19 cellular contexts compared by ENCODE assay signal in the genomic region with DNA sequence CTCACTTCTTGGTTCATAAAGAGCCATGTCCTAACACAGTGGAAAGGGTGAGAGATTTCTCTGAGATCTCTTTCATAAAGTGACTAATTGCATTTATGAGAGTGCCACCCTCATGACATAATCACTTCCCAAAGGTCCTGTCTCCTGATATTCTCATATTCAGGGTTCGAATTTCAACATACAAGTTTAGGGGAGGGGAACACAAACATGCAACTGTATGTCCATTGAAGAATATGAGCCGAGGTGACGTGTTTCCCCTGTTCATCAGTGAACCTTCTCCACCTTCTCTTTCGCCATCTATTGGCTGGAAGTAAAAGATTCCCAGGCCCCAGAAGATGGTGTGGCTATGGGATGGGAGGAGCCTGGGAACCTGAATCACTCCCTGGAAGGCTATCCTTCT.
DNase-seq lines count a peak whose midpoint lies in the region; ATAC-seq and TF ChIP-seq lines count a peak whose summit lies in the region.
"Had no signal": no experiment of that assay in that cellular context is flagged by ENCODE, and none has a peak within 500 bp of the region (broad histone marks: within the 10 kb centered on the region; RNA-seq: fewer than 3 reads in every experiment).

No MANE protein-coding gene starts in this region.

- H3K9me2 ChIP-seq in OCI-LY7 (ENCODE audit: insufficient read depth, low read length): no peaks in the 10 kb centered on the region

- H3K9me3 ChIP-seq in A673 (ENCODE audit: low read depth, low read length, poor library complexity, severe bottlenecking): no peaks in the 10 kb centered on the region
- H3K9me3 ChIP-seq in OCI-LY7 (ENCODE audit: low read length): no peaks in the 10 kb centered on the region
- no peaks in the 10 kb centered on the region for H3K9me3 ChIP-seq in ovary
- H3K9me3 ChIP-seq: right atrium auricular region, upper lobe of right lung had no signal

- WGBS in ovary, 3 donors: 70 to 81% (median 77%) methylated on average over 4 of the region's 4 CpGs

- H3K4me2 ChIP-seq in OCI-LY7 (ENCODE audit: low read length): no peak overlapping the region

- H3K4me1 ChIP-seq in A673 (ENCODE audit: insufficient read depth, low read length, poor library complexity, severe bottlenecking) (peaks cover 64% of the 10 kb centered on the region), OCI-LY7 (ENCODE audit: insufficient read depth, low read length, poor library complexity, severe bottlenecking) (no peaks in the 10 kb centered on the region), ovary (ENCODE audit: insufficient read depth) (no peaks in the 10 kb centered on the region)
- H3K4me1 ChIP-seq: upper lobe of right lung had no signal

- BruUV-seq in A673 (replicated peaks; lab: Mats Ljungman, UMichigan): no TSS peak
- no TSS peak for BruUV-seq in OCI-LY7 (replicated peaks; lab: Mats Ljungman, UMichigan)

- H3K79me2 ChIP-seq in OCI-LY7 (ENCODE audit: insufficient read depth, low read depth, low read length): no peaks in the 10 kb centered on the region

- H3K4me3 ChIP-seq in A673 (ENCODE audit: low read depth, low read length, poor library complexity, severe bottlenecking): no peak overlapping the region
- no peak overlapping the region for H3K4me3 ChIP-seq in OCI-LY7 (ENCODE audit: low read depth, low read length, poor library complexity, severe bottlenecking)
- no peak overlapping the region for H3K4me3 ChIP-seq in epithelial cell of proximal tubule (ENCODE audit: low read depth, low read length)
- no peak overlapping the region for H3K4me3 ChIP-seq in ovary
- H3K4me3 ChIP-seq: cardiac muscle cell, right atrium auricular region, upper lobe of right lung had no signal

- TF ChIP-seq POLR2A in ovary (IDR thresholded peaks at IDR 0.05): no peak

- no peaks in the 10 kb centered on the region for H4K20me1 ChIP-seq in OCI-LY7 (ENCODE audit: insufficient read depth, low read length)

- POLR2A ChIA-PET in A673 (lab: Charles Lee; ENCODE audit: low non-redundant PET): no interaction called here
- POLR2A ChIA-PET in OCI-LY7 (lab: Charles Lee): no interaction called here

- ATAC-seq in HG03521 (IDR thresholded peaks at IDR 0.05; ENCODE audit: unreplicated experiment): no peak
- ATAC-seq: esophagus mucosa; stimulated activated naive CD8-positive, alpha-beta T cell treated with anti-CD3 and anti-CD28 coated beads, Interleukin-15, Interleukin-2, amounts not matched to agents 100 U/mL and 50 U/mL, for 24 hours; upper lobe of right lung had no signal

- TF ChIP-seq CTCF in A673 (conservative IDR thresholded peaks at IDR 0.05; ENCODE audit: low read depth, low read length) (peak; percentile 31), OCI-LY7 (conservative IDR thresholded peaks at IDR 0.05; ENCODE audit: low read length) (peak; percentile 30; the same call in 1 of the 2 replicates), epithelial cell of proximal tubule (conservative IDR thresholded peaks at IDR 0.05; ENCODE audit: low read depth, low read length) (peak; percentile 31), ovary (IDR thresholded peaks at IDR 0.05) (no peak)

- no peak overlapping the region for H2AFZ ChIP-seq in OCI-LY7 (ENCODE audit: low read length)

- no peaks in the 10 kb centered on the region for H3K27me3 ChIP-seq in A673 (replicated peaks; ENCODE audit: insufficient read depth, low read depth, low read length, poor library complexity)
- H3K27me3 ChIP-seq in ovary: no peaks in the 10 kb centered on the region
- H3K27me3 ChIP-seq: right atrium auricular region, upper lobe of right lung had no signal

- no peak for TF ChIP-seq EP300 in ovary (IDR thresholded peaks at IDR 0.05)

- no peak overlapping the region for H3K27ac ChIP-seq in A673 (ENCODE audit: low read depth, low read length, poor library complexity, severe bottlenecking)
- no peak overlapping the region for H3K27ac ChIP-seq in OCI-LY7 (ENCODE audit: low read depth, low read length, poor library complexity, severe bottlenecking)
- H3K27ac ChIP-seq in ovary: no peak overlapping the region
- H3K27ac ChIP-seq: cardiac muscle cell, right atrium auricular region, upper lobe of right lung had no signal

- intact Hi-C loops in A673 (cut with micrococcal nuclease; ENCODE audit: unreplicated experiment) (no loop called here), OCI-LY7 (cut with micrococcal nuclease; ENCODE audit: unreplicated experiment) (no loop called here), ovary (cut with DNase I) (no loop called here)

- H3K36me3 ChIP-seq in A673 (ENCODE audit: insufficient read depth, low read length, poor library complexity, severe bottlenecking): no peaks in the 10 kb centered on the region
- no peaks in the 10 kb centered on the region for H3K36me3 ChIP-seq in OCI-LY7 (ENCODE audit: insufficient read depth, low read length)
- H3K36me3 ChIP-seq in ovary: no peaks in the 10 kb centered on the region
- H3K36me3 ChIP-seq: cardiac muscle cell, right atrium auricular region, upper lobe of right lung had no signal

- DNase-seq in A673 (ENCODE audit: low spot score): peak; percentile 50
- DNase-seq in ELR (ENCODE audit: low read depth): peak; percentile 21
- no peak for DNase-seq in OCI-LY7 (ENCODE audit: low spot score)
- DNase-seq in epithelial cell of proximal tubule (ENCODE audit: low read depth): no peak
- no peak for DNase-seq in ovary
- DNase-seq in SIG-M5 treated with dmso at 0.1 percent for 504 hours (lab: John Stamatoyannopoulos, UW; ENCODE audit: unreplicated experiment): no peak
- DNase-seq in NCI-H226: no peak
- DNase-seq: activated CD4-positive, alpha-beta T cell treated with anti-CD3 and anti-CD28 coated beads, Interleukin-2, amount 10 ng/mL, durations not matched to agents 24 days and 14 days; activated effector memory CD4-positive, alpha-beta T cell treated with Interleukin-2 at 50 U/mL for 16 hours; glutamatergic neuron; NCI-H1694; NCI-H510A; nucleus accumbens; stimulated activated naive CD8-positive, alpha-beta T cell treated with anti-CD3 and anti-CD28 coated beads, Interleukin-15, Interleukin-2, amounts not matched to agents 100 U/mL and 50 U/mL, for 24 hours; upper lobe of right lung had no signal

- CTCF ChIA-PET in A673 (lab: Charles Lee): no interaction called here
- CTCF ChIA-PET in OCI-LY7 (lab: Charles Lee; ENCODE audit: unreplicated experiment): no interaction called here

Comparison
In these comparisons a context has a peak if more than half of its experiments do, and no peak if none do; other contexts are left out.
1. DNase-seq: peak in A673 (single experiment) and ELR (single experiment); none in OCI-LY7 (single experiment), epithelial cell of proximal tubule (single experiment), ovary (0 of 5), SIG-M5 treated with dmso at 0.1 percent for 504 hours (single experiment) and NCI-H226 (single experiment).
2. CTCF ChIP-seq: peak in A673 (single experiment), OCI-LY7 (single experiment) and epithelial cell of proximal tubule (single experiment); none in ovary (0 of 3).